In the genomic region with DNA sequence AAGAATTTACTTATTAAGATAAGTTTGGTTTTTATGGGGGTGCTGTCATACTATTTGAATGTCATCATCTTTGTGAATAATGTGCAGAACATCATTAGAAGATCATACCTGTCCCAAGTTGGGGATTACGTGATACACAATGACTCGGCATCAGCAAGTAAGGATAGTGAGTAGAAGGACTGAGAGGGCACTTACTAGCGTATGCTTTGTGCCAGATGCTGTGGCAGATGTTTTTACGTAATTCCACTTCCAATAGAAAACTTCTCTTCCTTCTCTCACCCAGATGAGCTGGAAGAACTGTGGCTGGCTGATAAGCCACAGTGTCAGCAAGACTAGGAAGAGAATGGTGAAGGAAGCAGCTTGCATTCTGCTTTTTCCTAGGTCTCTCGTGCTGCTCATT, we compare ENCODE assay signal across 17 cellular contexts. TPM values are rescaled to one million over a fixed set of nuclear protein-coding genes. Genes with fewer than 3 reads are reported as not detected.
DNase-seq lines count a peak whose midpoint lies in the region; ATAC-seq, FAIRE-seq and TF ChIP-seq lines count a peak whose summit lies in the region.
"Had no signal": no experiment of that assay in that cellular context is flagged by ENCODE, and none has a peak within 500 bp of the region (broad histone marks: within the 10 kb centered on the region; RNA-seq: fewer than 3 reads in every experiment).

No MANE protein-coding gene starts in this region.

- H3K79me2 ChIP-seq in endothelial cell of umbilical vein (ENCODE audit: control insufficient read depth, insufficient read depth, low read length), result peaks cover 9% of the 10 kb centered on the region
- H3K79me2 ChIP-seq in neural progenitor cell (ENCODE audit: low read depth), result peaks cover 4% of the 10 kb centered on the region

- H3K4me3 Mint-ChIP-seq in activated naive CD8-positive, alpha-beta T cell, result no peak overlapping the region
- no peak overlapping the region for H3K4me3 Mint-ChIP-seq in activated naive CD8-positive, alpha-beta T cell treated with anti-CD3 and anti-CD28 coated beads, Interleukin-2, amount 50 U/mL, for 24 hours
- H3K4me3 Mint-ChIP-seq in neural progenitor cell, result no peak overlapping the region
- no peak overlapping the region for H3K4me3 Mint-ChIP-seq in CD14-positive monocyte
- H3K4me3 Mint-ChIP-seq: CD8-positive, alpha-beta memory T cell had no signal

- H3K4me1 ChIP-seq in endothelial cell of umbilical vein (ENCODE audit: control insufficient read depth, extremely low read depth, insufficient read depth, low read length) (peaks cover 16% of the 10 kb centered on the region), neural progenitor cell (peaks cover 20% of the 10 kb centered on the region)
- H3K4me1 ChIP-seq: BLaER1 treated with 17β-estradiol and CSF1 and Interleukin-3, amounts not matched to agents 10 nM and 100 nM had no signal

- dilution Hi-C loops in endothelial cell of umbilical vein (cut with MboI; ENCODE audit: extremely low pct_ligation_motif_present, low sequenced_read_pairs), result no loop called here

- H3K9me3 ChIP-seq in endothelial cell of umbilical vein (replicated peaks; ENCODE audit: control insufficient read depth, insufficient read depth, low read length), result no peaks in the 10 kb centered on the region
- H3K9me3 ChIP-seq in neural progenitor cell (ENCODE audit: low read depth), result no peaks in the 10 kb centered on the region
- H3K9me3 ChIP-seq: BLaER1 treated with 17β-estradiol and CSF1 and Interleukin-3, amounts not matched to agents 10 nM and 100 nM had no signal

- H3K27ac ChIP-seq in endothelial cell of umbilical vein (ENCODE audit: insufficient read depth, low read depth, low read length), result no peak overlapping the region
- peak overlapping the region; percentile 38 for H3K27ac ChIP-seq in neural progenitor cell
- H3K27ac ChIP-seq: BLaER1 treated with 17β-estradiol and CSF1 and Interleukin-3, amounts not matched to agents 10 nM and 100 nM; PC-9; RWPE1 had no signal

- H3K9ac ChIP-seq in endothelial cell of umbilical vein (replicated peaks; ENCODE audit: extremely low read depth, insufficient read depth, low read length) (no peak overlapping the region), neural progenitor cell (no peak overlapping the region)
- H3K9ac ChIP-seq: BLaER1 treated with 17β-estradiol and CSF1 and Interleukin-3, amounts not matched to agents 10 nM and 100 nM had no signal

- no peaks in the 10 kb centered on the region for H4K20me1 ChIP-seq in endothelial cell of umbilical vein (replicated peaks; ENCODE audit: control insufficient read depth, extremely low read depth, insufficient read depth, low read length)
- no peaks in the 10 kb centered on the region for H4K20me1 ChIP-seq in neural progenitor cell (ENCODE audit: low read depth)

- no peak overlapping the region for H2AFZ ChIP-seq in endothelial cell of umbilical vein (ENCODE audit: low read depth, low read length)
- no peak overlapping the region for H2AFZ ChIP-seq in neural progenitor cell (replicated peaks)
- H2AFZ ChIP-seq: PC-9 had no signal

- TF ChIP-seq CTCF in endothelial cell of umbilical vein (IDR thresholded peaks at IDR 0.05; ENCODE audit: extremely low read depth in 1 of 2, insufficient read depth in 1 of 2, low read depth in 1 of 2, low read length in 2 of 2) (no peak), neural progenitor cell (IDR thresholded peaks at IDR 0.05) (no peak), CD14-positive monocyte (IDR thresholded peaks at IDR 0.05) (no peak)

- H3K9me1 ChIP-seq in endothelial cell of umbilical vein (replicated peaks; ENCODE audit: control insufficient read depth, extremely low read depth, insufficient read depth, low read length), result no peaks in the 10 kb centered on the region

- CTCF ChIA-PET in endothelial cell of umbilical vein (lab: Charles Lee), result interaction anchor here (1.3 to 3.9 kb wide), 4 partner anchors 13 to 22 kb away, joined by 3 to 18 read pairs (median 6); no protein-coding TSS in a partner anchor

- BruUV-seq in endothelial cell of umbilical vein (replicated peaks; lab: Mats Ljungman, UMichigan), result no TSS peak

- H3K4me2 ChIP-seq in endothelial cell of umbilical vein (ENCODE audit: insufficient read depth, low read length) (no peak overlapping the region), neural progenitor cell (no peak overlapping the region)
- H3K4me2 ChIP-seq: BLaER1 treated with 17β-estradiol and CSF1 and Interleukin-3, amounts not matched to agents 10 nM and 100 nM; PC-9 had no signal

- intact Hi-C loops in endothelial cell of umbilical vein (cut with micrococcal nuclease) (loop anchor here (10.0 kb wide), 1 partner anchor 868 kb away; no protein-coding TSS in a partner anchor), CD14-positive monocyte (cut with micrococcal nuclease) (no loop called here)

- H3K9me3 Mint-ChIP-seq in activated naive CD8-positive, alpha-beta T cell (ENCODE audit: low read depth), result no peaks in the 10 kb centered on the region
- no peaks in the 10 kb centered on the region for H3K9me3 Mint-ChIP-seq in activated naive CD8-positive, alpha-beta T cell treated with anti-CD3 and anti-CD28 coated beads, Interleukin-2, amount 50 U/mL, for 24 hours
- H3K9me3 Mint-ChIP-seq in neural progenitor cell (no peaks in the 10 kb centered on the region), CD14-positive monocyte (no peaks in the 10 kb centered on the region)
- H3K9me3 Mint-ChIP-seq: CD8-positive, alpha-beta memory T cell had no signal

- H3K27me3 Mint-ChIP-seq in activated naive CD8-positive, alpha-beta T cell, result no peaks in the 10 kb centered on the region
- no peaks in the 10 kb centered on the region for H3K27me3 Mint-ChIP-seq in activated naive CD8-positive, alpha-beta T cell treated with anti-CD3 and anti-CD28 coated beads, Interleukin-2, amount 50 U/mL, for 24 hours
- H3K27me3 Mint-ChIP-seq in neural progenitor cell (ENCODE audit: insufficient read depth, low read depth) (no peaks in the 10 kb centered on the region), CD14-positive monocyte (ENCODE audit: low read depth in 3 of 3) (no peaks in the 10 kb centered on the region)
- H3K27me3 Mint-ChIP-seq: CD8-positive, alpha-beta memory T cell had no signal

- H3K27me3 ChIP-seq in endothelial cell of umbilical vein (ENCODE audit: control insufficient read depth in 2 of 2, insufficient read depth in 2 of 2, low read length in 2 of 2) (no peaks in the 10 kb centered on the region), neural progenitor cell (no peaks in the 10 kb centered on the region)
- H3K27me3 ChIP-seq: BLaER1 treated with 17β-estradiol and CSF1 and Interleukin-3, amounts not matched to agents 10 nM and 100 nM had no signal

- H3K36me3 Mint-ChIP-seq in activated naive CD8-positive, alpha-beta T cell, result peaks cover 9% of the 10 kb centered on the region
- peaks cover 35% of the 10 kb centered on the region for H3K36me3 Mint-ChIP-seq in activated naive CD8-positive, alpha-beta T cell treated with anti-CD3 and anti-CD28 coated beads, Interleukin-2, amount 50 U/mL, for 24 hours (ENCODE audit: low read depth)
- H3K36me3 Mint-ChIP-seq in neural progenitor cell, result peaks cover 4% of the 10 kb centered on the region
- peaks cover 15 to 30% of the 10 kb centered on the region in 2 donors for H3K36me3 Mint-ChIP-seq in CD14-positive monocyte

- ATAC-seq in activated naive CD8-positive, alpha-beta T cell treated with anti-CD3 and anti-CD28 coated beads, Interleukin-2, amount 50 U/mL, for 24 hours, result no peak

- peaks cover 3% of the 10 kb centered on the region for H3F3A ChIP-seq in neural progenitor cell (ENCODE audit: low read depth)

- no peak overlapping the region for H3K4me3 ChIP-seq in endothelial cell of umbilical vein (replicated peaks in 1 of 3; ENCODE audit: insufficient read depth in 1 of 3, low read depth in 1 of 3, low read length in 3 of 3)
- H3K4me3 ChIP-seq in neural progenitor cell, result no peak overlapping the region
- H3K4me3 ChIP-seq: BLaER1 treated with 17β-estradiol and CSF1 and Interleukin-3, amounts not matched to agents 10 nM and 100 nM; PC-9 had no signal

- POLR2A ChIA-PET in endothelial cell of umbilical vein (lab: Charles Lee), result no interaction called here

- no peak for FAIRE-seq in endothelial cell of umbilical vein (lab: Jason Lieb, UNC)
- FAIRE-seq: HTR-8/SVneo had no signal

- peaks cover 5% of the 10 kb centered on the region for H3K4me1 Mint-ChIP-seq in activated naive CD8-positive, alpha-beta T cell (ENCODE audit: low read depth)
- H3K4me1 Mint-ChIP-seq in activated naive CD8-positive, alpha-beta T cell treated with anti-CD3 and anti-CD28 coated beads, Interleukin-2, amount 50 U/mL, for 24 hours, result peaks cover 3% of the 10 kb centered on the region
- H3K4me1 Mint-ChIP-seq in neural progenitor cell, result no peaks in the 10 kb centered on the region
- no peaks in the 10 kb centered on the region for H3K4me1 Mint-ChIP-seq in CD14-positive monocyte

- H3K27ac Mint-ChIP-seq in activated naive CD8-positive, alpha-beta T cell, result peak overlapping the region; percentile 34
- no peak overlapping the region for H3K27ac Mint-ChIP-seq in activated naive CD8-positive, alpha-beta T cell treated with anti-CD3 and anti-CD28 coated beads, Interleukin-2, amount 50 U/mL, for 24 hours
- H3K27ac Mint-ChIP-seq in neural progenitor cell, result no peak overlapping the region
- no peak overlapping the region for H3K27ac Mint-ChIP-seq in CD14-positive monocyte

- TF ChIP-seq POLR2A in endothelial cell of umbilical vein (IDR thresholded peaks at IDR 0.05; ENCODE audit: low read depth, low read length), result no peak

- DNase-seq in activated naive CD8-positive, alpha-beta T cell treated with anti-CD3 and anti-CD28 coated beads, Interleukin-2, amount 50 U/mL, for 24 hours, result no peak
- peak; percentile 56 for DNase-seq in OCI-M1 (lab: John Stamatoyannopoulos, UW)
- DNase-seq in endothelial cell of umbilical vein (ENCODE audit: low read depth, low spot score), result peak; percentile 21
- no peak for DNase-seq in neural progenitor cell (ENCODE audit: low spot score)
- no peak for DNase-seq in HuH-7.5 (ENCODE audit: low spot score)
- DNase-seq in NCI-H526 treated with DMSO at 0.1 percent for 48 hours (lab: John Stamatoyannopoulos, UW), result no peak
- DNase-seq in CD14-positive monocyte (ENCODE audit: low spot score), result no peak
- DNase-seq: CD8-positive, alpha-beta memory T cell; DND-41; H7; NCI-H1105; NCI-H510A; PC-9 had no signal

- H3K36me3 ChIP-seq in endothelial cell of umbilical vein (ENCODE audit: control insufficient read depth in 2 of 2, extremely low read depth in 1 of 2, insufficient read depth in 2 of 2, low read length in 2 of 2) (no peaks in the 10 kb centered on the region), neural progenitor cell (peaks cover 9% of the 10 kb centered on the region)

RNA-seq across cellular contexts. Expression of gene TGFB2, which starts 28.1 kb away (rescaled TPM):
- total RNA-seq in endothelial cell of umbilical vein (31.5 and 43.5 TPM in 2 replicates), neural progenitor cell (ENCODE audit: low replicate concordance) (0.37 and 1.9 TPM in 2 replicates)
- polyA plus RNA-seq in endothelial cell of umbilical vein (21.2 TPM in 2 replicates), CD14-positive monocyte (not detected)
- 19.7 and 27.7 TPM in 2 replicates for polyA plus RNA-seq in endothelial cell of umbilical vein (2011; cell fraction: cytosol; rRNA removed)
- polyA plus RNA-seq in endothelial cell of umbilical vein (2011; cell fraction: nucleus; rRNA removed), result 30.8 and 39.2 TPM in 2 replicates
- polyA plus RNA-seq in endothelial cell of umbilical vein (2012), result 56.7 and 63.7 TPM in 2 replicates
- polyA minus RNA-seq in endothelial cell of umbilical vein, result 62.2 and 63.2 TPM in 2 replicates
- not detected for polyA minus RNA-seq in endothelial cell of umbilical vein (2011; cell fraction: cytosol; rRNA and poly(A)+ RNA removed)
- polyA minus RNA-seq in endothelial cell of umbilical vein (2011; cell fraction: nucleus; rRNA and poly(A)+ RNA removed), result 60.3 and 100 TPM in 2 replicates
- total RNA-seq: CD8-positive, alpha-beta memory T cell had no signal
- polyA plus RNA-seq: CD8-positive, alpha-beta memory T cell had no signal

RNA-seq across cellular contexts. Expression of gene RRP15, which starts 32.0 kb away (rescaled TPM):
- total RNA-seq in endothelial cell of umbilical vein (17.3 and 24.4 TPM in 2 replicates), neural progenitor cell (ENCODE audit: low replicate concordance) (8.2 and 15.8 TPM in 2 replicates)
- polyA plus RNA-seq in endothelial cell of umbilical vein (0.84 and 1.0 TPM in 2 replicates), CD14-positive monocyte (1 to 10 TPM; 4.6 to 7.6 TPM)
- 1.4 and 1.7 TPM in 2 replicates for polyA plus RNA-seq in endothelial cell of umbilical vein (2011; cell fraction: cytosol; rRNA removed)
- 2.4 and 2.9 TPM in 2 replicates for polyA plus RNA-seq in endothelial cell of umbilical vein (2011; cell fraction: nucleus; rRNA removed)
- polyA plus RNA-seq in endothelial cell of umbilical vein (2012), result 7.5 and 15.6 TPM in 2 replicates
- polyA minus RNA-seq in endothelial cell of umbilical vein, result 2.5 and 3.1 TPM in 2 replicates
- 3.4 TPM for polyA minus RNA-seq in endothelial cell of umbilical vein (2011; cell fraction: cytosol; rRNA and poly(A)+ RNA removed)
- 6.0 and 9.2 TPM in 2 replicates for polyA minus RNA-seq in endothelial cell of umbilical vein (2011; cell fraction: nucleus; rRNA and poly(A)+ RNA removed)

Comparison
In these comparisons a context has a peak if more than half of its experiments do, and no peak if none do; other contexts are left out.
1. DNase-seq: peak in OCI-M1 (single experiment) and endothelial cell of umbilical vein (single experiment); none in activated naive CD8-positive, alpha-beta T cell treated with anti-CD3 and anti-CD28 coated beads, Interleukin-2, amount 50 U/mL, for 24 hours (single experiment), neural progenitor cell (single experiment), HuH-7.5 (single experiment), NCI-H526 treated with DMSO at 0.1 percent for 48 hours (single experiment) and CD14-positive monocyte (single experiment).
2. RNA of gene TGFB2, which starts 28.1 kb away (total RNA-seq): 31.5 to 43.5 TPM in endothelial cell of umbilical vein; 0.37 to 1.9 TPM in neural progenitor cell; every median in the first group is over 10 times any median in the second.